ENCODE assay signal across 26 cellular contexts in the genomic region with DNA sequence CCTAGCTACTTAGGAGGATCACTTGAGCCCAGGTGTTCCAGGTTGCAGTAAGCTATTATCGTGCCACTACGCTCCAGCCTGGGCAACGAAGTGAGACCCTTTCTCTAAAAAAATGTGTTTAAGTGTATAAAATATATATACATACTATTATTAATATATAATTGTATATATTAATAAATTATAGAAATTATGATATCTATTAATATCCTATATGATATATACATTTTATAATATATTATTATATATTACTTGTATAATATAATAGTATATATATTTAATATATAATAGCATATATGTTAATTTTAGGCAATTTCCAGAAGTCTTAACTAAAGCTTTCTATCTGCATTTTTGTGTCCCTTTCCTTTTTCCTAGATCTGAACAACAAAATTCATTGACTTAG.
"Had no signal": no experiment of that assay in that cellular context is flagged by ENCODE, and none has a peak within 500 bp of the region (broad histone marks: within the 10 kb centered on the region; RNA-seq: fewer than 3 reads in every experiment).

No MANE protein-coding gene starts in this region.

- H3K36me3 Mint-ChIP-seq: mesothelial cell of epicardium; naive B cell; natural killer cell; stimulated activated memory B cell treated with anti-CD40 and anti-IgM and Interleukin-4, amounts not matched to agents 10 μg/mL and 1 μg/mL and 100 μg/mL, for 72 hours had no signal

- H3K9me3 ChIP-seq: left lung, lower lobe of right lung, ovary, right atrium auricular region, right lobe of liver, testis, thyroid gland, transverse colon, upper lobe of left lung, vagina had no signal

- H3K36me3 ChIP-seq: left lung, ovary, right atrium auricular region, right lobe of liver, thyroid gland, transverse colon, upper lobe of left lung, vagina had no signal

- H3K9me3 Mint-ChIP-seq: mesothelial cell of epicardium; naive B cell; natural killer cell; stimulated activated memory B cell treated with anti-CD40 and anti-IgM and Interleukin-4, amounts not matched to agents 10 μg/mL and 1 μg/mL and 100 μg/mL, for 72 hours; stimulated activated naive CD8-positive, alpha-beta T cell treated with anti-CD3 and anti-CD28 coated beads, Interleukin-15, amount 100 ng/mL, for 72 hours had no signal

- FAIRE-seq: keratinocyte had no signal

- H3K4me2 ChIP-seq: smooth muscle cell had no signal

- H3K27ac ChIP-seq: left lung, lower lobe of right lung, ovary, right atrium auricular region, right lobe of liver, testis, thyroid gland, transverse colon, upper lobe of left lung, vagina had no signal

- H3K4me1 ChIP-seq: left lung, right atrium auricular region, right lobe of liver, testis, thyroid gland, transverse colon, upper lobe of left lung had no signal

- DNase-seq: hippocampal formation; left colon; left lung; lower lobe of right lung; mesendoderm; naive B cell; natural killer cell; ovary; right lobe of liver; stimulated activated CD4-positive, alpha-beta T cell treated with anti-CD3 and anti-CD28 coated beads, Interleukin-1b, Interleukin-23, amount 100 ng/mL, for 48 hours; stimulated activated CD4-positive, alpha-beta T cell treated with anti-CD3 and anti-CD28 coated beads, Interleukin-2, amount 100 ng/mL, for 48 hours; stimulated activated CD4-positive, alpha-beta T cell treated with anti-CD3 and anti-CD28 coated beads, Interleukin-4, amount 100 ng/mL, for 4 hours; stimulated activated CD8-positive, alpha-beta memory T cell treated with anti-CD3 and anti-CD28 coated beads, Interleukin-4, amount 100 ng/mL, for 48 hours; stimulated activated naive CD4-positive, alpha-beta T cell treated with Interleukin-2 at 50 U/mL for 16 hours; stimulated activated naive CD8-positive, alpha-beta T cell treated with anti-CD3 and anti-CD28 coated beads, Interleukin-15, amount 100 ng/mL, for 72 hours; testis; thyroid gland; transverse colon; upper lobe of left lung had no signal

- H3K27me3 ChIP-seq: left lung, ovary, right atrium auricular region, right lobe of liver, testis, thyroid gland, transverse colon, upper lobe of left lung, vagina had no signal

- H3K27ac Mint-ChIP-seq: mesothelial cell of epicardium; natural killer cell; progenitor cell of endocrine pancreas; stimulated activated memory B cell treated with anti-CD40 and anti-IgM and Interleukin-4, amounts not matched to agents 10 μg/mL and 1 μg/mL and 100 μg/mL, for 72 hours; stimulated activated naive CD8-positive, alpha-beta T cell treated with anti-CD3 and anti-CD28 coated beads, Interleukin-15, amount 100 ng/mL, for 72 hours had no signal

- H3K4me1 Mint-ChIP-seq: mesothelial cell of epicardium; natural killer cell; stimulated activated naive CD8-positive, alpha-beta T cell treated with anti-CD3 and anti-CD28 coated beads, Interleukin-15, amount 100 ng/mL, for 72 hours had no signal

- H3K4me3 ChIP-seq: left lung, lower lobe of right lung, ovary, right atrium auricular region, right lobe of liver, smooth muscle cell, testis, thyroid gland, transverse colon, upper lobe of left lung, vagina had no signal

- ATAC-seq: left colon; left lung; lower lobe of right lung; natural killer cell; right lobe of liver; stimulated activated memory B cell treated with anti-CD40 and anti-IgM and Interleukin-4, amounts not matched to agents 10 μg/mL and 1 μg/mL and 100 μg/mL, for 72 hours; stimulated activated naive CD8-positive, alpha-beta T cell treated with anti-CD3 and anti-CD28 coated beads, Interleukin-15, amount 100 ng/mL, for 72 hours had no signal

- H3K4me3 Mint-ChIP-seq: mesothelial cell of epicardium; naive B cell; natural killer cell; stimulated activated memory B cell treated with anti-CD40 and anti-IgM and Interleukin-4, amounts not matched to agents 10 μg/mL and 1 μg/mL and 100 μg/mL, for 72 hours; stimulated activated naive CD8-positive, alpha-beta T cell treated with anti-CD3 and anti-CD28 coated beads, Interleukin-15, amount 100 ng/mL, for 72 hours had no signal

- H3K27me3 Mint-ChIP-seq: naive B cell; progenitor cell of endocrine pancreas; stimulated activated memory B cell treated with anti-CD40 and anti-IgM and Interleukin-4, amounts not matched to agents 10 μg/mL and 1 μg/mL and 100 μg/mL, for 72 hours; stimulated activated naive CD8-positive, alpha-beta T cell treated with anti-CD3 and anti-CD28 coated beads, Interleukin-15, amount 100 ng/mL, for 72 hours had no signal
